In the genomic region with DNA sequence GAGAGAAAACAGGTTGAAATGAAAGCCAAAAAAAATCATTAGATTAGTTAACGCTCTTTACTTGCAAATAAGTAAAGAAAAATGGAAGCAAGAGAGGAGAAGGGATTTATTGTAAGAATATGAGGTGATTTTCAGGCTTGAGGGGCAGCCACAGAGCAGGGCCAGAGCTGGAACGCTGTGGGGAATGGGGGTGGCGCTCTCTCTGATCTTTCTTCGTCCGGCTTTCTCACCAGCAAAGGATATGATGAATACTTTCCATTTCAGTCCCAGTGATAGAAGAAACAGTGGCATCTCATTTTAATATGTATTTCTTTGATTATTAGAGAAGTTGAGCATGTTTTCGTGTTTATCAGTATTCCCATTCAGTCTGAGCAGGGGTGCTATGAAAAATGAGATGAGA, we compare ENCODE assay signal across 27 cellular contexts.
"Had no signal": no experiment of that assay in that cellular context is flagged by ENCODE, and none has a peak within 500 bp of the region (broad histone marks: within the 10 kb centered on the region; RNA-seq: fewer than 3 reads in every experiment).

No MANE protein-coding gene starts in this region.

- H3K36me3 ChIP-seq: lower lobe of right lung, pancreas, prostate gland, suprapubic skin, thoracic aorta, tibial artery, uterus had no signal

- H3K27ac Mint-ChIP-seq: naive B cell; natural killer cell; stimulated activated effector memory CD8-positive, alpha-beta T cell treated with anti-CD3 and anti-CD28 coated beads, Interleukin-12 subunit alpha, Interleukin-12 subunit beta, amount 100 ng/mL, for 72 hours; stimulated activated naive CD8-positive, alpha-beta T cell treated with anti-CD3 and anti-CD28 coated beads, Interleukin-15, Interleukin-2, amounts not matched to agents 100 ng/mL and 50 ng/mL, for 24 hours; type B pancreatic cell had no signal

- H3K27me3 Mint-ChIP-seq: type B pancreatic cell had no signal

- H3K4me1 Mint-ChIP-seq: naive B cell; natural killer cell; stimulated activated effector memory CD8-positive, alpha-beta T cell treated with anti-CD3 and anti-CD28 coated beads, Interleukin-12 subunit alpha, Interleukin-12 subunit beta, amount 100 ng/mL, for 72 hours had no signal

- H3K36me3 Mint-ChIP-seq: naive B cell; natural killer cell; stimulated activated effector memory CD8-positive, alpha-beta T cell treated with anti-CD3 and anti-CD28 coated beads, Interleukin-12 subunit alpha, Interleukin-12 subunit beta, amount 100 ng/mL, for 72 hours; type B pancreatic cell had no signal

- H3K4me3 Mint-ChIP-seq: naive B cell; natural killer cell; stimulated activated effector memory CD8-positive, alpha-beta T cell treated with anti-CD3 and anti-CD28 coated beads, Interleukin-12 subunit alpha, Interleukin-12 subunit beta, amount 100 ng/mL, for 72 hours; stimulated activated naive CD8-positive, alpha-beta T cell treated with anti-CD3 and anti-CD28 coated beads, Interleukin-15, Interleukin-2, amounts not matched to agents 100 ng/mL and 50 ng/mL, for 24 hours; type B pancreatic cell had no signal

- H3K4me1 ChIP-seq: lower lobe of right lung, pancreas, prostate gland, suprapubic skin, tibial artery, uterus had no signal

- H3K4me3 ChIP-seq: lower lobe of right lung, pancreas, prostate gland, skin epidermis, suprapubic skin, thoracic aorta, tibial artery, uterus had no signal

- DNase-seq: hypothalamus; islet precursor cell; lower lobe of right lung; mammary epithelial cell; mesenchymal stem cell; naive B cell; natural killer cell; nucleus accumbens; pancreas; retina; right cardiac atrium; stimulated activated CD4-positive, alpha-beta T cell treated with anti-CD3 and anti-CD28 coated beads, Interleukin-12 subunit alpha, Interleukin-12 subunit beta, amount 100 ng/mL, for 4 hours; stimulated activated CD4-positive, alpha-beta T cell treated with anti-CD3 and anti-CD28 coated beads, Interleukin-15, amount 100 ng/mL, for 24 hours; stimulated activated CD4-positive, alpha-beta T cell treated with anti-CD3 and anti-CD28 coated beads, Interleukin-2, amount 100 ng/mL, for 24 hours; stimulated activated CD4-positive, alpha-beta T cell treated with anti-CD3 and anti-CD28 coated beads, Interleukin-4, amount 100 ng/mL, for 1 hour; stimulated activated naive CD4-positive, alpha-beta T cell; tibial artery; uterus had no signal

- H3K9me3 Mint-ChIP-seq: natural killer cell; stimulated activated effector memory CD8-positive, alpha-beta T cell treated with anti-CD3 and anti-CD28 coated beads, Interleukin-12 subunit alpha, Interleukin-12 subunit beta, amount 100 ng/mL, for 72 hours; stimulated activated naive CD8-positive, alpha-beta T cell treated with anti-CD3 and anti-CD28 coated beads, Interleukin-15, Interleukin-2, amounts not matched to agents 100 ng/mL and 50 ng/mL, for 24 hours; type B pancreatic cell had no signal

- H3K27me3 ChIP-seq: pancreas, suprapubic skin, tibial artery, uterus had no signal

- H3K9me3 ChIP-seq: lower lobe of right lung, pancreas, prostate gland, suprapubic skin, thoracic aorta, tibial artery, uterus had no signal

- ATAC-seq: left lobe of liver; lower lobe of right lung; natural killer cell; pancreas; sciatic nerve; stimulated activated effector memory CD8-positive, alpha-beta T cell treated with anti-CD3 and anti-CD28 coated beads, Interleukin-12 subunit alpha, Interleukin-12 subunit beta, amount 100 ng/mL, for 72 hours had no signal
